ENCODE assay signal across 1 cellular context in genomic region chr3:15633766-15634588, GRCh38.
TF ChIP-seq lines count a peak whose summit lies in the region.

No MANE protein-coding gene starts in this region.

TF ChIP-seq in H1, 55 proteins besides CTCF, POLR2A, EP300 and RAD21:
- TF ChIP-seq KDM4A (IDR thresholded peaks at IDR 0.05; ENCODE audit: low read depth, low read length, severe bottlenecking): no peak
